ENCODE assay signal across 33 cellular contexts in the genomic region with DNA sequence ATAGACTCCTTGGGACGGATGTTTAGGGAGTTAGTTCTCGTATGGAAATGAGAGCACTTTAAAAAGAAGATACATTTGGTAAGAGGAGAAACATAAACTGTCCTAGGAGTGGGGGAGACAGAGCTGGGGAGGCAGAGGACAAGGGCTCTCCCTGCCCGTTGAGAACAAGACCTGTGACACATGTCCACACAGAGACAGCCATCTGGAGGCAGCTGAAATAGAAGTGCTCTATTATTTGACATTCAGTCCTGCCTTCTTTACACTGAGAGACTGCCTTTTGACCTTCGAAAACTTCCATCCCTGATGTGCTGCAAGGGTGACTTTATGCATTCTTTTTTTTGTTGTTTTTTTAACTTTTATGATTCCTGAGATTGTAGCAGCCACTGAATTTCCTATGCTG.
"Had no signal": no experiment of that assay in that cellular context is flagged by ENCODE, and none has a peak within 500 bp of the region (broad histone marks: within the 10 kb centered on the region; RNA-seq: fewer than 3 reads in every experiment).

No MANE protein-coding gene starts in this region.

- H3K27ac Mint-ChIP-seq: activated B cell treated with CpG ODN at 0.5 μM for 24 hours; activated CD4-positive, alpha-beta memory T cell treated with anti-CD3 and anti-CD28 coated beads for 36 hours; activated naive CD4-positive, alpha-beta T cell treated with anti-CD3 and anti-CD28 coated beads for 36 hours; activated naive CD4-positive, alpha-beta T cell treated with anti-CD3 and anti-CD28 coated beads, Interleukin-2, amount 50 U/mL, for 72 hours; activated naive CD8-positive, alpha-beta T cell treated with anti-CD3 and anti-CD28 coated beads, Interleukin-2, amount 50 U/mL, for 24 hours; activated T-helper 1 cell treated with anti-CD3 and anti-CD28 coated beads, Interleukin-12 subunit alpha, Interleukin-12 subunit beta, Interleukin-2, Interleukin-4 antibody, amounts not matched to agents 30 ng/mL and 10 ng/mL and 1 ng/mL, durations not matched to agents 14 hours and 24 hours and 36 hours; brain; T-cell had no signal

- H3K9me3 Mint-ChIP-seq: activated B cell treated with CpG ODN at 0.5 μM for 24 hours; activated CD4-positive, alpha-beta memory T cell treated with anti-CD3 and anti-CD28 coated beads for 36 hours; activated naive CD4-positive, alpha-beta T cell treated with anti-CD3 and anti-CD28 coated beads for 36 hours; activated naive CD4-positive, alpha-beta T cell treated with anti-CD3 and anti-CD28 coated beads, Interleukin-2, amount 50 U/mL, for 72 hours; activated naive CD8-positive, alpha-beta T cell treated with anti-CD3 and anti-CD28 coated beads, Interleukin-2, amount 50 U/mL, for 24 hours; activated T-cell treated with anti-CD3 and anti-CD28 coated beads, Interleukin-2, amount 50 U/mL, for 4 hours; activated T-helper 1 cell treated with anti-CD3 and anti-CD28 coated beads, Interleukin-12 subunit alpha, Interleukin-12 subunit beta, Interleukin-2, Interleukin-4 antibody, amounts not matched to agents 30 ng/mL and 10 ng/mL and 1 ng/mL, durations not matched to agents 14 hours and 24 hours and 36 hours; T-cell had no signal

- H2AFZ ChIP-seq: PC-9 had no signal

- DNase-seq: activated B cell treated with CpG ODN at 0.5 μM for 24 hours; activated CD4-positive, alpha-beta memory T cell treated with anti-CD3 and anti-CD28 coated beads for 36 hours; activated CD4-positive, alpha-beta T cell treated with anti-CD3 and anti-CD28 coated beads for 4 hours; activated CD4-positive, alpha-beta T cell treated with anti-CD3 and anti-CD28 coated beads, Interleukin-2, amount 50 U/mL, for 1 hour; activated CD4-positive, CD25-positive, alpha-beta regulatory T cell treated with anti-CD3 and anti-CD28 coated beads, Interleukin-2, amount 50 U/mL, for 72 hours; activated CD8-positive, alpha-beta memory T cell treated with anti-CD3 and anti-CD28 coated beads, Interleukin-2, amount 50 U/mL, for 4 hours; activated gamma-delta T cell treated with Interleukin-2 at 50 U/mL for 16 hours; activated naive CD4-positive, alpha-beta T cell treated with anti-CD3 and anti-CD28 coated beads for 36 hours; activated naive CD8-positive, alpha-beta T cell treated with anti-CD3 and anti-CD28 coated beads, Interleukin-2, amount 50 U/mL, for 24 hours; activated T-cell treated with anti-CD3 and anti-CD28 coated beads for 4 hours; activated T-cell treated with anti-CD3 and anti-CD28 coated beads, Interleukin-2, amount 50 U/mL, for 4 hours; anterior cingulate cortex; NCI-H1092 treated with DMSO at 0.1 percent for 48 hours; NCI-H1417; NCI-H1694; NCI-H1930; NCI-H2081 treated with DMSO at 0.1 percent for 48 hours; NCI-H226; NCI-H446 treated with DMSO at 0.1 percent for 48 hours; PC-9; SIG-M5; T-cell; T-helper 2 cell; T-helper 9 cell had no signal

- H3K27me3 Mint-ChIP-seq: activated CD4-positive, alpha-beta memory T cell treated with anti-CD3 and anti-CD28 coated beads for 36 hours; activated naive CD8-positive, alpha-beta T cell treated with anti-CD3 and anti-CD28 coated beads, Interleukin-2, amount 50 U/mL, for 24 hours; T-cell had no signal

- H3K4me3 ChIP-seq: PC-9 had no signal

- H3K27ac ChIP-seq: PC-9, RWPE1, VCaP had no signal

- FAIRE-seq: bronchial epithelial cell, RCC 7860 had no signal

- H3K4me1 Mint-ChIP-seq: activated B cell treated with CpG ODN at 0.5 μM for 24 hours had no signal

- H3K4me3 Mint-ChIP-seq: activated B cell treated with CpG ODN at 0.5 μM for 24 hours; activated CD4-positive, alpha-beta memory T cell treated with anti-CD3 and anti-CD28 coated beads for 36 hours; activated naive CD4-positive, alpha-beta T cell treated with anti-CD3 and anti-CD28 coated beads for 36 hours; activated naive CD8-positive, alpha-beta T cell treated with anti-CD3 and anti-CD28 coated beads, Interleukin-2, amount 50 U/mL, for 24 hours; activated T-cell treated with anti-CD3 and anti-CD28 coated beads, Interleukin-2, amount 50 U/mL, for 4 hours; activated T-helper 1 cell treated with anti-CD3 and anti-CD28 coated beads, Interleukin-12 subunit alpha, Interleukin-12 subunit beta, Interleukin-2, Interleukin-4 antibody, amounts not matched to agents 30 ng/mL and 10 ng/mL and 1 ng/mL, durations not matched to agents 14 hours and 24 hours and 36 hours; brain; T-cell had no signal

- H3K4me2 ChIP-seq: PC-9 had no signal

- H3K36me3 Mint-ChIP-seq: activated CD4-positive, alpha-beta memory T cell treated with anti-CD3 and anti-CD28 coated beads for 36 hours; activated naive CD4-positive, alpha-beta T cell treated with anti-CD3 and anti-CD28 coated beads, Interleukin-2, amount 50 U/mL, for 72 hours; brain; T-cell had no signal

- ATAC-seq: activated naive CD4-positive, alpha-beta T cell treated with anti-CD3 and anti-CD28 coated beads, Interleukin-2, amount 50 U/mL, for 72 hours; activated naive CD8-positive, alpha-beta T cell treated with anti-CD3 and anti-CD28 coated beads, Interleukin-2, amount 50 U/mL, for 24 hours; activated T-cell treated with anti-CD3 and anti-CD28 coated beads, Interleukin-2, amount 50 U/mL, for 4 hours; Right ventricle myocardium inferior; SK-N-SH treated with all-trans-retinoic acid at 6 μM for 48 hours; T-cell had no signal
